ENCODE assay signal across 14 cellular contexts in the genomic region with DNA sequence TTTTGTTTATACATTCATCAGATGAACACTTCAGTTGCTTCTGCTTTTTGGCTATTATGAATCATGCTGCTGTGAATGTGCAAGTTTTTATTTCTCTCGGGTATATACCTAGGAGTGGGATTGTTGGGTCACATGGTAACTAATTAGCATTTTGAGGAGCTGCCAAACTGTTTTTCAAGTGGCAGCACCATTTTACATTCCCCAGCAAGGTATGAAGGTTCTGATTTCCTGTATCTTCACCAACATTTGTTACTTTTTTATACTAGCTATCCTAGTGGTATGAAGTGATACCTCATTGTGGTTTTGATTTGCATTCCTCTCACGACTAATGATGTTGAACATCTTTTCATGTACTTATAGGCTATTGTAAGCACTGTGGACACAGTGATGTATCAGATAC. TPM values are rescaled to one million over a fixed set of nuclear protein-coding genes. Genes with fewer than 3 reads are reported as not detected.
A peak's percentile ranks its signal among the peaks of the same experiment; 100 is the strongest.
DNase-seq lines count a peak whose midpoint lies in the region; ATAC-seq and TF ChIP-seq lines count a peak whose summit lies in the region.
"Had no signal": no experiment of that assay in that cellular context is flagged by ENCODE, and none has a peak within 500 bp of the region (broad histone marks: within the 10 kb centered on the region; RNA-seq: fewer than 3 reads in every experiment).

No MANE protein-coding gene starts in this region.

- TF ChIP-seq CTCF in foreskin keratinocyte (conservative IDR thresholded peaks at IDR 0.05) = no peak

- DNase-seq in LHCN-M2 (ENCODE audit: low read depth) = peak; percentile 47
- peak; percentile 32 to 49 for DNase-seq in foreskin keratinocyte
- no peak for DNase-seq in pons (ENCODE audit: low spot score)
- DNase-seq: activated CD4-positive, alpha-beta memory T cell treated with anti-CD3 and anti-CD28 coated beads for 36 hours; COR-L47; effector memory CD8-positive, alpha-beta T cell; head of caudate nucleus; ovary; stomach; T-cell had no signal

- no peaks in the 10 kb centered on the region for H3K27me3 ChIP-seq in foreskin keratinocyte
- H3K27me3 ChIP-seq: ovary, stomach had no signal

- TF ChIP-seq POLR2A in GM18505 (IDR thresholded peaks at IDR 0.05; ENCODE audit: borderline replicate concordance, extremely low read depth, insufficient read depth, insufficient read length) = no peak

- no peaks in the 10 kb centered on the region for H3K4me1 ChIP-seq in foreskin keratinocyte
- H3K4me1 ChIP-seq: stomach had no signal

- no peak overlapping the region for H3K27ac ChIP-seq in foreskin keratinocyte
- H3K27ac ChIP-seq: ovary, stomach had no signal

- ATAC-seq in GM18505 (IDR thresholded peaks at IDR 0.05; ENCODE audit: unreplicated experiment) = peak; percentile 59
- ATAC-seq in GM21390 (IDR thresholded peaks at IDR 0.05; ENCODE audit: unreplicated experiment) = peak; percentile 86
- no peak for ATAC-seq in foreskin keratinocyte
- no peak for ATAC-seq in HG02884 (IDR thresholded peaks at IDR 0.05; ENCODE audit: unreplicated experiment)
- ATAC-seq in esophagus mucosa = no peak
- ATAC-seq: effector memory CD8-positive, alpha-beta T cell; T-cell had no signal

RNA-seq across cellular contexts. Expression of gene DYNC1I2, which starts 53.9 kb away (rescaled TPM):
- total RNA-seq in LHCN-M2 (2014; rRNA removed) (178 and 196 TPM in 2 replicates), foreskin keratinocyte (124 and 140 TPM in 2 replicates), esophagus mucosa (75.7 TPM)
- polyA plus RNA-seq in LHCN-M2 (2012) = 118 TPM
- 82.7 and 83.9 TPM in 2 replicates for polyA plus RNA-seq in foreskin keratinocyte

Comparison
In these comparisons a context has a peak if more than half of its experiments do, and no peak if none do; other contexts are left out.
1. ATAC-seq: peak in GM18505 (single experiment) and GM21390 (single experiment); none in foreskin keratinocyte (single experiment), HG02884 (single experiment) and esophagus mucosa (single experiment).